1 cellular context compared by ENCODE assay signal in the genomic region with DNA sequence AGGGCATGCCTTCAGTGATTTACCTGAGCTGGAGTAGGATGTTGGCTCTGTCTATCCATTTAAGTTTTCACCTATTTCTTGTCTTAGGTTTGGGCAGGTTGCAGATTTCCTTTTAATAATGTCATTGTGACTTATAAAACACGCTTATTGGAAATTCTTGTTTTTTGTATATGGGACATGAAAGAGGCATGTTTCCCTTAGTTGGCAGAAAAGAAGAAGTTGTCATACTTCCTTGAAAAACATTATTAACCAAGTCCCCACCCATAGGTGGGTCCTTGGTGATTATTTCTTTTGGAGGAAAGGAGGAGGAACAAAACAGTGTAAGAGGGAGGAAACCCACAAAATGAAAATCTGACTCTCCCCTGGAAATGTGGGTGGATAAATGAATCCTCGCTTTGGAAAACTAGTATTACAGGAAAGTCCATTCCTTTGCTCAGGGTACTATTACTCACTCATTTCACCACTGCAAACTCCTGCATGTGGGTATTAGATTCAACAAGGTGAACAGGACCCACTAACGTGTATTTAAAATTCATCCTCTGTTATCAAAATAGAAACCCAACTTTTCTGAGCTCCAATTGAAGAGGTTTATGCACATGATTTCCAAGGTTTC.
TF ChIP-seq lines count a peak whose summit lies in the region.

No MANE protein-coding gene starts in this region.

TF ChIP-seq in K562, 482 proteins besides CTCF, POLR2A, EP300 and RAD21:
- TF ChIP-seq FOSL1 (tag; conservative IDR thresholded peaks at IDR 0.05) (no peak), ZSCAN32 (CRISPR knock-in tag; IDR thresholded peaks at IDR 0.05) (no peak), ZNF79 (CRISPR knock-in tag; IDR thresholded peaks at IDR 0.05; ENCODE audit: low read depth) (no peak), ZNF316 (IDR thresholded peaks at IDR 0.05) (0 out of 2 replicates have a peak, but pooled peaks have one; percentile 8), OTX1 (CRISPR knock-in tag; IDR thresholded peaks at IDR 0.05) (no peak), FOXM1 (IDR thresholded peaks at IDR 0.05; ENCODE audit: low read depth) (no peak), FOXM1 (CRISPR knock-in tag; IDR thresholded peaks at IDR 0.05; ENCODE audit: low read depth) (no peak), CXXC5 (CRISPR knock-in tag; IDR thresholded peaks at IDR 0.05) (no peak), NUFIP1 (IDR thresholded peaks at IDR 0.05; ENCODE audit: partially characterized antibody) (no peak)
